ENCODE assay signal across 8 cellular contexts in the genomic region with DNA sequence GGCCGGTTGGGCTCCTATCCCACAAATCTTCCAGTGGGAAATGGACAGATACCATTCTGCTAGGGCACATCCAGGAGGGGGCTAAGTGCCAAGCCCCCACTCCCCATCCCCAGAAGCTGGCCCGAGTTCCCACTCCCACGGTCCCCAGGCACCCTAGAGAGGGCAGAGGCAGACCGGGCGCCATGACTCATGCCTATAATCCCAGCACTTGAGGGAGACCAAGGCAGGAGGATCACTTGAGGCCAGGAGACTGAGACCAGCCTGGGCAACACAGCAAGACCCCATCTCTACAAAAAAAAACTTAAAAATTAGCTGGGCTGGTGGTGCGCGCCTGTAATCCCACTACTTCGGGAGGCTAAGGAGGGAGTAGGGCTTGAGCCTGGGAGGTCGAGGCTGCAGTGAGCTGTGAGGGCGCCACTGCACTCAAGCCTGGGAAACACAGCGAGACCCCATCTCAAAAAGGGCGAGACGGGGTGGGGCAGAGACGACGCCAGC. TPM values are rescaled to one million over a fixed set of nuclear protein-coding genes. Genes with fewer than 3 reads are reported as not detected.
DNase-seq lines count a peak whose midpoint lies in the region; ATAC-seq and TF ChIP-seq lines count a peak whose summit lies in the region.

No MANE protein-coding gene starts in this region.

- H3K27ac ChIP-seq in thoracic aorta, result no peak overlapping the region

- TF ChIP-seq CTCF in kidney epithelial cell (IDR thresholded peaks at IDR 0.05; ENCODE audit: insufficient read depth, low read length, poor library complexity, severe bottlenecking), result no peak
- no peak for TF ChIP-seq CTCF in thoracic aorta (IDR thresholded peaks at IDR 0.05)

- peaks cover 34% of the 10 kb centered on the region for H3K4me1 Mint-ChIP-seq in T-helper 1 cell treated with Interleukin-12 subunit alpha and Interleukin-12 subunit beta and Interleukin-4 antibody, amounts not matched to agents 30 μg/mL and 1 μg/mL, for 36 hours (ENCODE audit: low read depth)

- DNase-seq in T-helper 1 cell, result no peak
- no peak for DNase-seq in adipocyte (ENCODE audit: low read depth)
- DNase-seq in kidney epithelial cell (ENCODE audit: low read depth), result no peak
- no peak for DNase-seq in thoracic aorta (ENCODE audit: low spot score)
- DNase-seq in HuH-7.5 (ENCODE audit: low spot score), result no peak

- H3K36me3 Mint-ChIP-seq in T-helper 1 cell treated with Interleukin-12 subunit alpha and Interleukin-12 subunit beta and Interleukin-4 antibody, amounts not matched to agents 30 μg/mL and 1 μg/mL, for 36 hours (ENCODE audit: low read depth), result peaks cover 16% of the 10 kb centered on the region

- ATAC-seq in thoracic aorta (ENCODE audit: insufficient number of reproducible peaks, low FRiP score, low read depth) (no peak), GM19328 (IDR thresholded peaks at IDR 0.05; ENCODE audit: unreplicated experiment) (no peak), GM21447 (IDR thresholded peaks at IDR 0.05; ENCODE audit: unreplicated experiment) (no peak)

- peak overlapping the region; percentile 83 for H3K4me3 ChIP-seq in adipocyte (ENCODE audit: low read length)
- peak overlapping the region; percentile 80 for H3K4me3 ChIP-seq in kidney epithelial cell (ENCODE audit: low read depth, low read length)
- peak overlapping the region; percentile 86 for H3K4me3 ChIP-seq in thoracic aorta

- H3K4me1 ChIP-seq in adipocyte (ENCODE audit: control insufficient read depth, insufficient read depth, low read length), result peaks cover 32% of the 10 kb centered on the region
- H3K4me1 ChIP-seq in thoracic aorta (ENCODE audit: control insufficient read depth in 1 of 2, low read depth in 2 of 2), result peaks cover 16 to 28% of the 10 kb centered on the region in 2 donors

- peak overlapping the region; percentile 87 for H3K9ac ChIP-seq in adipocyte (ENCODE audit: low read length)

- H3K4me3 Mint-ChIP-seq in T-helper 1 cell treated with Interleukin-12 subunit alpha and Interleukin-12 subunit beta and Interleukin-4 antibody, amounts not matched to agents 30 μg/mL and 1 μg/mL, for 36 hours, result peak overlapping the region; percentile 82

- no peaks in the 10 kb centered on the region for H3K27me3 ChIP-seq in adipocyte (replicated peaks; ENCODE audit: control insufficient read depth, insufficient read depth, low read length)
- H3K27me3 ChIP-seq in kidney epithelial cell (ENCODE audit: control insufficient read depth, insufficient read depth, low read length), result no peaks in the 10 kb centered on the region
- H3K27me3 ChIP-seq in thoracic aorta (replicated peaks; ENCODE audit: insufficient read depth), result no peaks in the 10 kb centered on the region

- no peaks in the 10 kb centered on the region for H3K27me3 Mint-ChIP-seq in T-helper 1 cell treated with Interleukin-12 subunit alpha and Interleukin-12 subunit beta and Interleukin-4 antibody, amounts not matched to agents 30 μg/mL and 1 μg/mL, for 36 hours (ENCODE audit: low read depth)

- no peaks in the 10 kb centered on the region for H3K9me3 ChIP-seq in adipocyte (ENCODE audit: control insufficient read depth, low read length)
- no peaks in the 10 kb centered on the region for H3K9me3 ChIP-seq in thoracic aorta

- peaks cover 2% of the 10 kb centered on the region for H3K36me3 ChIP-seq in adipocyte (ENCODE audit: control insufficient read depth, insufficient read depth, low read length, severe bottlenecking)
- no peaks in the 10 kb centered on the region for H3K36me3 ChIP-seq in kidney epithelial cell (ENCODE audit: control insufficient read depth, insufficient read depth, low read length)
- H3K36me3 ChIP-seq in thoracic aorta, result no peaks in the 10 kb centered on the region

- peak overlapping the region; percentile 79 for H3K27ac Mint-ChIP-seq in T-helper 1 cell treated with Interleukin-12 subunit alpha and Interleukin-12 subunit beta and Interleukin-4 antibody, amounts not matched to agents 30 μg/mL and 1 μg/mL, for 36 hours

- no peaks in the 10 kb centered on the region for H3K9me3 Mint-ChIP-seq in T-helper 1 cell treated with Interleukin-12 subunit alpha and Interleukin-12 subunit beta and Interleukin-4 antibody, amounts not matched to agents 30 μg/mL and 1 μg/mL, for 36 hours

RNA-seq across cellular contexts. Expression of gene GNA12, which starts 0.9 kb away (rescaled TPM):
- total RNA-seq in kidney epithelial cell (40.7 and 50.5 TPM in 2 replicates), thoracic aorta (10 to 100 TPM; 27.6 to 48.8 TPM)
